In genomic region chr9:2125909-2126308, GRCh38 we compare ENCODE assay signal across 8 cellular contexts.
A peak's percentile ranks its signal among the peaks of the same experiment; 100 is the strongest.
DNase-seq lines count a peak whose midpoint lies in the region; ATAC-seq and TF ChIP-seq lines count a peak whose summit lies in the region.

No MANE protein-coding gene starts in this region.

- H3K36me3 ChIP-seq in MM.1S (replicated peaks; ENCODE audit: insufficient read depth, low read length) (0 out of 2 replicates have a peak, but pooled peaks cover 14% of the 10 kb centered on the region), stomach (peaks cover 7 to 65% (median 45%) of the 10 kb centered on the region in 4 donors)

- H3K4me2 ChIP-seq in MM.1S (ENCODE audit: low read depth, low read length) = no peak overlapping the region

- H3K27ac ChIP-seq in CD4-positive, alpha-beta T cell (ENCODE audit: low read depth, low read length) = no peak overlapping the region
- H3K27ac ChIP-seq in MM.1S (ENCODE audit: low read length) (no peak overlapping the region), stomach (peak overlapping the region in 4 of 5 donors; percentile 69 to 78 (median 74))

- intact Hi-C loops in CD4-positive, alpha-beta T cell (cut with DNase I, micrococcal nuclease) = no loop called here
- intact Hi-C loops in stomach (cut with DNase I; ENCODE audit: low total_unique reads) = no loop called here

- H3K36me3 Mint-ChIP-seq in CD4-positive, alpha-beta T cell (ENCODE audit: low read depth) = peaks cover 94% of the 10 kb centered on the region

- H3K9me2 ChIP-seq in MM.1S (replicated peaks; ENCODE audit: insufficient read depth, low read length) = no peaks in the 10 kb centered on the region

- no peaks in the 10 kb centered on the region for H3K9me3 Mint-ChIP-seq in CD4-positive, alpha-beta T cell

- no peaks in the 10 kb centered on the region for H3K9me3 ChIP-seq in CD4-positive, alpha-beta T cell (ENCODE audit: control insufficient read depth, low read length)
- no peaks in the 10 kb centered on the region for H3K9me3 ChIP-seq in MM.1S (replicated peaks; ENCODE audit: insufficient read depth, low read length)
- no peaks in the 10 kb centered on the region for H3K9me3 ChIP-seq in stomach

- CTCF ChIA-PET in CD4-positive, alpha-beta T cell (lab: Charles Lee) = interaction anchor here (0.7 to 1.5 kb wide), 3 partner anchors 10 to 24 kb away, joined by 3 read pairs; no protein-coding TSS in a partner anchor

- POLR2A ChIA-PET in CD4-positive, alpha-beta T cell (lab: Charles Lee) = no interaction called here

- H3K4me3 Mint-ChIP-seq in CD4-positive, alpha-beta T cell = peak overlapping the region; percentile 18

- peak; percentile 48 for ATAC-seq in CD4-positive, alpha-beta T cell (ENCODE audit: poor library complexity)
- ATAC-seq in GM21360 (IDR thresholded peaks at IDR 0.05; ENCODE audit: unreplicated experiment) = peak; percentile 96

- H3K79me2 ChIP-seq in MM.1S (ENCODE audit: low read length) = peaks cover 29% of the 10 kb centered on the region

- no peak overlapping the region for H2AFZ ChIP-seq in MM.1S (ENCODE audit: low read length)

- no peak for TF ChIP-seq CTCF in CD4-positive, alpha-beta T cell (IDR thresholded peaks at IDR 0.05)
- no peak for TF ChIP-seq CTCF in MM.1S (IDR thresholded peaks at IDR 0.05; ENCODE audit: low read length)
- TF ChIP-seq CTCF in fibroblast of villous mesenchyme (IDR thresholded peaks at IDR 0.05; ENCODE audit: insufficient read depth, low read depth, low read length) = no peak
- TF ChIP-seq CTCF in stomach (IDR thresholded peaks at IDR 0.05) = no peak

- peaks cover 7% of the 10 kb centered on the region; the same call in 1 of the 2 replicates for H4K20me1 ChIP-seq in MM.1S (ENCODE audit: insufficient read depth, low read length)

- DNase-seq in CD4-positive, alpha-beta T cell = no peak
- DNase-seq in MM.1S (peak; percentile 36), fibroblast of villous mesenchyme (ENCODE audit: low read depth) (peak; percentile 55), stomach (no peak), AG08396 (ENCODE audit: low spot score) (no peak), NCI-H524 treated with DMSO at 0.1 percent for 48 hours (lab: John Stamatoyannopoulos, UW) (no peak), RPMI8226 (no peak)

- 17 to 28% (median 24%) methylated on average over 3 of the region's 3 CpGs for WGBS in stomach, 5 donors

- H3K4me1 ChIP-seq in MM.1S (ENCODE audit: low read length) (0 out of 2 replicates have a peak, but pooled peaks cover 4% of the 10 kb centered on the region), stomach (peaks cover 22 to 75% (median 45%) of the 10 kb centered on the region in 4 donors)

- H3K4me3 ChIP-seq in MM.1S (ENCODE audit: low read length) = no peak overlapping the region
- H3K4me3 ChIP-seq in fibroblast of villous mesenchyme (ENCODE audit: low read depth, low read length) = peak overlapping the region; percentile 35
- peak overlapping the region; percentile 4 to 22 (median 14) for H3K4me3 ChIP-seq in stomach

- peaks cover 76% of the 10 kb centered on the region for H3K4me1 Mint-ChIP-seq in CD4-positive, alpha-beta T cell (ENCODE audit: low read depth)

- no peaks in the 10 kb centered on the region for H3K27me3 ChIP-seq in CD4-positive, alpha-beta T cell (ENCODE audit: control insufficient read depth, insufficient read depth, low read length)
- H3K27me3 ChIP-seq in MM.1S (replicated peaks; ENCODE audit: insufficient read depth, low read length) = no peaks in the 10 kb centered on the region
- no peaks in the 10 kb centered on the region for H3K27me3 ChIP-seq in stomach

- no peak for TF ChIP-seq EP300 in stomach (IDR thresholded peaks at IDR 0.05)

- TF ChIP-seq POLR2A in stomach (IDR thresholded peaks at IDR 0.05) = no peak

- no peaks in the 10 kb centered on the region for H3K27me3 Mint-ChIP-seq in CD4-positive, alpha-beta T cell

- H3K9ac ChIP-seq in MM.1S (ENCODE audit: low read length) = no peak overlapping the region

- H3K27ac Mint-ChIP-seq in CD4-positive, alpha-beta T cell = peak overlapping the region; percentile 76

- no peaks in the 10 kb centered on the region for H3F3A ChIP-seq in MM.1S (ENCODE audit: insufficient read depth, low read length)

Comparison
In these comparisons a context has a peak if more than half of its experiments do, and no peak if none do; other contexts are left out.
1. DNase-seq: peak in MM.1S (single experiment) and fibroblast of villous mesenchyme (single experiment); none in CD4-positive, alpha-beta T cell (0 of 10), stomach (single experiment), AG08396 (single experiment), NCI-H524 treated with DMSO at 0.1 percent for 48 hours (single experiment) and RPMI8226 (single experiment).
2. H3K27ac ChIP-seq: peak in stomach (4 of 5); none in CD4-positive, alpha-beta T cell (single experiment) and MM.1S (single experiment).